In genomic region chrX:72971859-72972258, GRCh38 we compare ENCODE assay signal across 7 cellular contexts. TPM values are rescaled to one million over a fixed set of nuclear protein-coding genes. Genes with fewer than 3 reads are reported as not detected.
"Had no signal": no experiment of that assay in that cellular context is flagged by ENCODE, and none has a peak within 500 bp of the region (broad histone marks: within the 10 kb centered on the region; RNA-seq: fewer than 3 reads in every experiment).

No MANE protein-coding gene starts in this region.

RNA-seq across cellular contexts. Expression of gene DMRTC1, which starts 28.2 kb away (rescaled TPM):
- total RNA-seq: GM23248, GM23338, H1, H4, H7, H9, HFFc6 had no signal
- polyA plus RNA-seq: GM23248, GM23338, H1 had no signal

RNA-seq across cellular contexts. Expression of gene PABPC1L2B, which starts 30.9 kb away (rescaled TPM):
- total RNA-seq: GM23248, GM23338, H4, HFFc6 had no signal
- polyA plus RNA-seq: GM23248 had no signal

RNA-seq across cellular contexts. Expression of gene FAM236A, which starts 33.9 kb away (rescaled TPM):
- total RNA-seq: GM23248, GM23338, H1, H4, H7, H9, HFFc6 had no signal
- polyA plus RNA-seq: GM23248, GM23338, H1 had no signal

RNA-seq across cellular contexts. Expression of gene FAM236C, which starts 59.4 kb away (rescaled TPM):
- total RNA-seq: GM23248, GM23338, H1, H4, H7, H9, HFFc6 had no signal
- polyA plus RNA-seq: GM23248, GM23338, H1 had no signal
